In genomic region chr1:225768662-225769426, GRCh38 we compare ENCODE assay signal across 14 cellular contexts. TPM values are rescaled to one million over a fixed set of nuclear protein-coding genes. Genes with fewer than 3 reads are reported as not detected.
DNase-seq lines count a peak whose midpoint lies in the region; ATAC-seq and TF ChIP-seq lines count a peak whose summit lies in the region.
"Had no signal": no experiment of that assay in that cellular context is flagged by ENCODE, and none has a peak within 500 bp of the region (broad histone marks: within the 10 kb centered on the region; RNA-seq: fewer than 3 reads in every experiment).

No MANE protein-coding gene starts in this region.

- no peak for TF ChIP-seq EP300 in upper lobe of left lung (IDR thresholded peaks at IDR 0.05)

- ATAC-seq in heart left ventricle (no peak), Right ventricle myocardium superior (ENCODE audit: poor library complexity) (no peak), left lobe of liver (no peak), upper lobe of left lung (ENCODE audit: low FRiP score in 2 of 2) (no peak)
- ATAC-seq: gastrocnemius medialis, left ventricle myocardium superior had no signal

- no peaks in the 10 kb centered on the region for H3K27me3 ChIP-seq in heart left ventricle
- no peaks in the 10 kb centered on the region for H3K27me3 ChIP-seq in upper lobe of left lung
- H3K27me3 ChIP-seq: gastrocnemius medialis, neutrophil, Peyer's patch had no signal

- WGBS in heart left ventricle, 4 donors: 79 to 90% (median 84%) methylated on average over 9 of the region's 9 CpGs
- 65 to 74% methylated on average over 9 of the region's 9 CpGs for WGBS in upper lobe of left lung, 2 donors

- DNase-seq in heart left ventricle: no peak
- DNase-seq in Right ventricle myocardium superior: no peak
- DNase-seq in RWPE1 (ENCODE audit: low spot score): no peak
- DNase-seq in left lobe of liver (ENCODE audit: low spot score): peak; percentile 40
- peak in 1 of 2 donors; percentile 18 for DNase-seq in upper lobe of left lung
- no peak for DNase-seq in NCI-H1417 (lab: John Stamatoyannopoulos, UW)
- DNase-seq in pons (ENCODE audit: low spot score): no peak
- DNase-seq in HCEC 1CT: no peak
- DNase-seq: EL, gastrocnemius medialis, GOT3, left ventricle myocardium superior had no signal

- H3K4me1 ChIP-seq in heart left ventricle (peaks cover 5 to 82% (median 53%) of the 10 kb centered on the region in 12 donors), upper lobe of left lung (peaks cover 26 to 59% (median 35%) of the 10 kb centered on the region in 4 donors)

- H3K4me3 ChIP-seq in heart left ventricle: no peak overlapping the region
- H3K4me3 ChIP-seq in upper lobe of left lung: no peak overlapping the region
- H3K4me3 ChIP-seq: gastrocnemius medialis, Peyer's patch had no signal

- TF ChIP-seq CTCF in heart left ventricle (IDR thresholded peaks at IDR 0.05) (no peak), RWPE1 (conservative IDR thresholded peaks at IDR 0.05; ENCODE audit: low read depth) (no peak), upper lobe of left lung (IDR thresholded peaks at IDR 0.05) (no peak)

- H3K36me3 ChIP-seq in heart left ventricle: no peaks in the 10 kb centered on the region
- H3K36me3 ChIP-seq in upper lobe of left lung: no peaks in the 10 kb centered on the region
- H3K36me3 ChIP-seq: gastrocnemius medialis, neutrophil, Peyer's patch had no signal

- H3K9me3 ChIP-seq in heart left ventricle (no peaks in the 10 kb centered on the region), upper lobe of left lung (no peaks in the 10 kb centered on the region)
- H3K9me3 ChIP-seq: gastrocnemius medialis, neutrophil, Peyer's patch had no signal

- intact Hi-C loops in heart left ventricle (cut with DNase I) (loop anchor here in 6 of 10 donors (2.0 to 10.0 kb wide), 7 partner anchors 72 to 288 kb away; partner anchors contain the start of gene ENAH (in 3 of the 6)), Right ventricle myocardium superior (cut with DNase I) (loop anchor here (5.0 kb wide), 1 partner anchor 112 kb away; no protein-coding TSS in a partner anchor)

- peak overlapping the region in 8 of 12 donors; percentile 60 to 89 (median 81) for H3K27ac ChIP-seq in heart left ventricle
- peak overlapping the region; percentile 86 for H3K27ac ChIP-seq in RWPE1
- peak overlapping the region in 3 of 4 donors; percentile 37 to 78 (median 44) for H3K27ac ChIP-seq in upper lobe of left lung
- H3K27ac ChIP-seq: neutrophil had no signal

- POLR2A ChIA-PET in RWPE1 (lab: Yijun Ruan, JAX; ENCODE audit: low non-redundant PET): no interaction called here

- CTCF ChIA-PET in RWPE1 (lab: Yijun Ruan, JAX): interaction anchor here (0.6 to 2.5 kb wide), 5 partner anchors 9 to 341 kb away, joined by 3 to 9 read pairs (median 3); partner anchors contain the start of genes LBR and SRP9

- TF ChIP-seq POLR2A in heart left ventricle (IDR thresholded peaks at IDR 0.05) (no peak), upper lobe of left lung (IDR thresholded peaks at IDR 0.05) (no peak)

RNA-seq across cellular contexts. Expression of gene SRP9, which starts 8.8 kb away (rescaled TPM):
- total RNA-seq in heart left ventricle (100 to 1,000 TPM; 151 to 187 (median 171) TPM), Right ventricle myocardium superior (188 TPM), left lobe of liver (136 TPM), upper lobe of left lung (100 to 1,000 TPM in 4 of 6 donors, 10 to 100 TPM in 2; 34.5 to 157 (median 125) TPM)
- 100 to 1,000 TPM; 147 to 211 TPM for polyA plus RNA-seq in heart left ventricle

RNA-seq across cellular contexts. Expression of gene EPHX1, which starts 41.1 kb away (rescaled TPM):
- total RNA-seq in heart left ventricle: 10 to 100 TPM; 29.0 to 96.8 (median 47.0) TPM
- polyA plus RNA-seq in heart left ventricle: 10 to 100 TPM; 22.2 to 36.1 TPM
- 68.6 TPM for total RNA-seq in Right ventricle myocardium superior
- total RNA-seq in left lobe of liver: 1,368 TPM
- total RNA-seq in upper lobe of left lung: 100 to 1,000 TPM in 5 of 6 donors, 10 to 100 TPM in 1; 82.8 to 205 (median 141) TPM
